8 cellular contexts compared by ENCODE assay signal in genomic region chrX:46838482-46838857, GRCh38. TPM values are rescaled to one million over a fixed set of nuclear protein-coding genes. Genes with fewer than 3 reads are reported as not detected.
DNase-seq lines count a peak whose midpoint lies in the region; ATAC-seq and TF ChIP-seq lines count a peak whose summit lies in the region.

No MANE protein-coding gene starts in this region.

- no peaks in the 10 kb centered on the region for H3K9me3 Mint-ChIP-seq in CD4-positive, alpha-beta T cell
- no peaks in the 10 kb centered on the region for H3K9me3 Mint-ChIP-seq in chondrocyte (ENCODE audit: low read depth)
- no peaks in the 10 kb centered on the region for H3K9me3 Mint-ChIP-seq in natural killer cell treated with Interleukin-12 subunit alpha and Interleukin-12 subunit beta and Interleukin-15 and Interleukin-18, amount 100 ng/mL, for 72 hours

- no peaks in the 10 kb centered on the region for H3K27me3 Mint-ChIP-seq in CD4-positive, alpha-beta T cell
- H3K27me3 Mint-ChIP-seq in chondrocyte (ENCODE audit: low read depth), result no peaks in the 10 kb centered on the region
- H3K27me3 Mint-ChIP-seq in natural killer cell treated with Interleukin-12 subunit alpha and Interleukin-12 subunit beta and Interleukin-15 and Interleukin-18, amount 100 ng/mL, for 72 hours, result peaks cover 0 to 4% of the 10 kb centered on the region in 2 donors

- intact Hi-C loops in CD4-positive, alpha-beta T cell (cut with DNase I, micrococcal nuclease), result no loop called here

- DNase-seq in CD4-positive, alpha-beta T cell, result no peak
- DNase-seq in LoVo (ENCODE audit: low spot score), result peak; percentile 4
- no peak for DNase-seq in chondrocyte (ENCODE audit: low spot score)
- no peak for DNase-seq in natural killer cell treated with Interleukin-12 subunit alpha and Interleukin-12 subunit beta and Interleukin-15 and Interleukin-18, amount 100 ng/mL, for 72 hours (ENCODE audit: low spot score)
- DNase-seq in SIG-M5 treated with dmso at 0.1 percent for 504 hours (lab: John Stamatoyannopoulos, UW; ENCODE audit: unreplicated experiment), result no peak
- DNase-seq in SKM-1 treated with dmso at 0.1 percent for 144 hours (lab: John Stamatoyannopoulos, UW; ENCODE audit: unreplicated experiment), result no peak
- DNase-seq in D341Med (ENCODE audit: low spot score), result no peak

- peaks cover 14% of the 10 kb centered on the region for H3K36me3 Mint-ChIP-seq in CD4-positive, alpha-beta T cell (ENCODE audit: low read depth)
- no peaks in the 10 kb centered on the region for H3K36me3 Mint-ChIP-seq in chondrocyte (ENCODE audit: low read depth)
- no peaks in the 10 kb centered on the region for H3K36me3 Mint-ChIP-seq in natural killer cell treated with Interleukin-12 subunit alpha and Interleukin-12 subunit beta and Interleukin-15 and Interleukin-18, amount 100 ng/mL, for 72 hours

- H3K27ac ChIP-seq in CD4-positive, alpha-beta T cell (ENCODE audit: low read depth, low read length), result no peak overlapping the region

- peak overlapping the region; percentile 98 for H3K4me3 Mint-ChIP-seq in CD4-positive, alpha-beta T cell
- H3K4me3 Mint-ChIP-seq in chondrocyte (ENCODE audit: unreplicated experiment), result peak overlapping the region; percentile 90
- peak overlapping the region; percentile 97 for H3K4me3 Mint-ChIP-seq in natural killer cell treated with Interleukin-12 subunit alpha and Interleukin-12 subunit beta and Interleukin-15 and Interleukin-18, amount 100 ng/mL, for 72 hours

- CTCF ChIA-PET in CD4-positive, alpha-beta T cell (lab: Charles Lee), result no interaction called here

- TF ChIP-seq CTCF in CD4-positive, alpha-beta T cell (IDR thresholded peaks at IDR 0.05), result no peak
- TF ChIP-seq CTCF in chondrocyte (IDR thresholded peaks at IDR 0.05), result no peak

- H3K9me3 ChIP-seq in CD4-positive, alpha-beta T cell (ENCODE audit: control insufficient read depth, low read length), result no peaks in the 10 kb centered on the region

- POLR2A ChIA-PET in CD4-positive, alpha-beta T cell (lab: Charles Lee), result interaction anchor here (1.0 kb wide), 1 partner anchor 65 kb away, joined by 3 read pairs; no protein-coding TSS in a partner anchor

- peaks cover 23% of the 10 kb centered on the region for H3K4me1 Mint-ChIP-seq in CD4-positive, alpha-beta T cell (ENCODE audit: low read depth)
- H3K4me1 Mint-ChIP-seq in chondrocyte (ENCODE audit: low read depth), result peaks cover 30% of the 10 kb centered on the region
- peaks cover 4 to 6% of the 10 kb centered on the region in 2 donors for H3K4me1 Mint-ChIP-seq in natural killer cell treated with Interleukin-12 subunit alpha and Interleukin-12 subunit beta and Interleukin-15 and Interleukin-18, amount 100 ng/mL, for 72 hours (ENCODE audit: low read depth in 2 of 2)

- peak overlapping the region; percentile 92 for H3K27ac Mint-ChIP-seq in CD4-positive, alpha-beta T cell
- H3K27ac Mint-ChIP-seq in chondrocyte (ENCODE audit: unreplicated experiment), result peak overlapping the region; percentile 98
- H3K27ac Mint-ChIP-seq in natural killer cell treated with Interleukin-12 subunit alpha and Interleukin-12 subunit beta and Interleukin-15 and Interleukin-18, amount 100 ng/mL, for 72 hours, result peak overlapping the region; percentile 85 to 97

- no peak for ATAC-seq in CD4-positive, alpha-beta T cell (ENCODE audit: poor library complexity)
- ATAC-seq in natural killer cell treated with Interleukin-12 subunit alpha and Interleukin-12 subunit beta and Interleukin-15 and Interleukin-18, amount 100 ng/mL, for 72 hours, result no peak
- ATAC-seq in GM19467 (IDR thresholded peaks at IDR 0.05; ENCODE audit: unreplicated experiment), result no peak

- no peaks in the 10 kb centered on the region for H3K27me3 ChIP-seq in CD4-positive, alpha-beta T cell (ENCODE audit: control insufficient read depth, insufficient read depth, low read length)

RNA-seq across cellular contexts. Expression of gene RP2, which starts 1.6 kb away (rescaled TPM):
- 1 to 10 TPM; 3.8 to 4.1 TPM for total RNA-seq in CD4-positive, alpha-beta T cell
- 18.4 to 18.8 TPM (median 18.6 TPM) in 3 replicates for total RNA-seq in chondrocyte
- 10 to 100 TPM in 1 of 2 donors, 1 to 10 TPM in 1; 5.0 to 10.7 TPM for total RNA-seq in natural killer cell treated with Interleukin-12 subunit alpha and Interleukin-12 subunit beta and Interleukin-15 and Interleukin-18, amount 100 ng/mL, for 72 hours
